Comparison of ENCODE assay signal across 15 cellular contexts in genomic region chr10:71076473-71077142, GRCh38.
DNase-seq lines count a peak whose midpoint lies in the region; ATAC-seq and TF ChIP-seq lines count a peak whose summit lies in the region.
"Had no signal": no experiment of that assay in that cellular context is flagged by ENCODE, and none has a peak within 500 bp of the region (broad histone marks: within the 10 kb centered on the region; RNA-seq: fewer than 3 reads in every experiment).

No MANE protein-coding gene starts in this region.

- H3K27me3 Mint-ChIP-seq in T-helper 17 cell: peaks cover 38% of the 10 kb centered on the region
- peaks cover 3 to 6% of the 10 kb centered on the region in 2 donors for H3K27me3 Mint-ChIP-seq in natural killer cell treated with Interleukin-12 subunit alpha and Interleukin-12 subunit beta and Interleukin-15 and Interleukin-18, amount 100 ng/mL, for 72 hours

- no peak overlapping the region for H2BK120ac ChIP-seq in trophoblast cell (ENCODE audit: insufficient read depth, low read length, poor library complexity)

- peak; percentile 22 for DNase-seq in DMS 273 (lab: John Stamatoyannopoulos, UW; ENCODE audit: unreplicated experiment)
- no peak for DNase-seq in DMS 273 treated with DMSO at 0.1 percent for 48 hours (lab: John Stamatoyannopoulos, UW)
- peak; percentile 50 for DNase-seq in NB4 (ENCODE audit: low read depth)
- no peak for DNase-seq in T-helper 17 cell
- DNase-seq in natural killer cell treated with Interleukin-12 subunit alpha and Interleukin-12 subunit beta and Interleukin-15 and Interleukin-18, amount 100 ng/mL, for 72 hours (ENCODE audit: low spot score): peak; percentile 12
- no peak for DNase-seq in OCI-M2 (lab: John Stamatoyannopoulos, UW; ENCODE audit: unreplicated experiment)
- no peak for DNase-seq in cerebellar cortex (ENCODE audit: low spot score)
- DNase-seq in trophoblast cell: no peak
- DNase-seq: activated CD4-positive, CD25-positive, alpha-beta regulatory T cell; NCI-H510A; SHP77 treated with DMSO at 0.1 percent for 48 hours had no signal

- no peak overlapping the region for H3K4ac ChIP-seq in trophoblast cell (ENCODE audit: low read depth, low read length)

- no peak overlapping the region for H4K8ac ChIP-seq in trophoblast cell (ENCODE audit: low read depth, low read length)

- no peaks in the 10 kb centered on the region for H3K79me2 ChIP-seq in trophoblast cell (ENCODE audit: control insufficient read depth, insufficient read depth, low read length, poor library complexity)

- H3K4me1 Mint-ChIP-seq in T-helper 17 cell: peaks cover 3% of the 10 kb centered on the region
- H3K4me1 Mint-ChIP-seq in natural killer cell treated with Interleukin-12 subunit alpha and Interleukin-12 subunit beta and Interleukin-15 and Interleukin-18, amount 100 ng/mL, for 72 hours (ENCODE audit: low read depth in 2 of 2): no peaks in the 10 kb centered on the region

- no peak overlapping the region for H3K18ac ChIP-seq in trophoblast cell (ENCODE audit: low read length)

- no peak overlapping the region for H3K4me3 Mint-ChIP-seq in T-helper 17 cell
- H3K4me3 Mint-ChIP-seq in natural killer cell treated with Interleukin-12 subunit alpha and Interleukin-12 subunit beta and Interleukin-15 and Interleukin-18, amount 100 ng/mL, for 72 hours: no peak overlapping the region

- no peak overlapping the region for H3K27ac ChIP-seq in trophoblast cell (ENCODE audit: low read depth, low read length)
- H3K27ac ChIP-seq: 22Rv1, breast epithelium, neutrophil had no signal

- peak overlapping the region; percentile 47 for H3K27ac Mint-ChIP-seq in T-helper 17 cell
- H3K27ac Mint-ChIP-seq in natural killer cell treated with Interleukin-12 subunit alpha and Interleukin-12 subunit beta and Interleukin-15 and Interleukin-18, amount 100 ng/mL, for 72 hours: no peak overlapping the region

- H3K4me3 ChIP-seq in NB4 (ENCODE audit: low read depth, low read length): no peak overlapping the region
- no peak overlapping the region for H3K4me3 ChIP-seq in trophoblast cell (ENCODE audit: low read depth, low read length)
- H3K4me3 ChIP-seq: breast epithelium, K562 had no signal

- no peak overlapping the region for H2BK12ac ChIP-seq in trophoblast cell (ENCODE audit: low read length)

- no peak overlapping the region for H3K23ac ChIP-seq in trophoblast cell (ENCODE audit: low read length)

- no peak for TF ChIP-seq POLR2A in NB4 (IDR thresholded peaks at IDR 0.05; ENCODE audit: extremely low read depth, insufficient read length)

- no peak overlapping the region for H3K9ac ChIP-seq in trophoblast cell (ENCODE audit: low read length)

- no peak overlapping the region for H4K12ac ChIP-seq in trophoblast cell (ENCODE audit: low read depth, low read length)

- no peaks in the 10 kb centered on the region for H3K4me1 ChIP-seq in trophoblast cell (ENCODE audit: control insufficient read depth in 1 of 2, insufficient read depth in 2 of 2, low read length in 2 of 2)

- no peaks in the 10 kb centered on the region for H3K36me3 ChIP-seq in trophoblast cell (ENCODE audit: control insufficient read depth in 1 of 2, insufficient read depth in 2 of 2, low read length in 2 of 2)
- H3K36me3 ChIP-seq: breast epithelium, neutrophil had no signal

- H3K9me3 Mint-ChIP-seq in natural killer cell treated with Interleukin-12 subunit alpha and Interleukin-12 subunit beta and Interleukin-15 and Interleukin-18, amount 100 ng/mL, for 72 hours: no peaks in the 10 kb centered on the region

- peaks cover 3% of the 10 kb centered on the region for H3K36me3 Mint-ChIP-seq in T-helper 17 cell (ENCODE audit: low read depth)
- H3K36me3 Mint-ChIP-seq in natural killer cell treated with Interleukin-12 subunit alpha and Interleukin-12 subunit beta and Interleukin-15 and Interleukin-18, amount 100 ng/mL, for 72 hours: no peaks in the 10 kb centered on the region

- no peak overlapping the region for H3K14ac ChIP-seq in trophoblast cell (ENCODE audit: low read length)

- H3K9me3 ChIP-seq in T-helper 17 cell (ENCODE audit: control insufficient read depth, low read length, poor library complexity, severe bottlenecking): no peaks in the 10 kb centered on the region
- H3K9me3 ChIP-seq in trophoblast cell (ENCODE audit: insufficient read depth, low read depth, low read length): peaks cover 1% of the 10 kb centered on the region
- H3K9me3 ChIP-seq: breast epithelium, neutrophil had no signal

- H2BK5ac ChIP-seq in trophoblast cell (ENCODE audit: low read depth, low read length, poor library complexity): no peak overlapping the region

- H2AK5ac ChIP-seq in trophoblast cell (ENCODE audit: low read length): no peak overlapping the region

- no peak overlapping the region for H4K91ac ChIP-seq in trophoblast cell (ENCODE audit: low read depth, low read length)

- WGBS in trophoblast cell (ENCODE audit: extremely low coverage, insufficient coverage, insufficient read length): no CpG with 5 or more reads among the region's 8 CpGs

- no peak overlapping the region for H3K4me2 ChIP-seq in trophoblast cell (ENCODE audit: low read length)

- H3K79me1 ChIP-seq in trophoblast cell (ENCODE audit: low read length): no peaks in the 10 kb centered on the region

- H2AFZ ChIP-seq in trophoblast cell (ENCODE audit: insufficient read depth, low read length, poor library complexity): no peak overlapping the region

- no peaks in the 10 kb centered on the region for H3K27me3 ChIP-seq in trophoblast cell (ENCODE audit: insufficient read depth, low read length)
- H3K27me3 ChIP-seq: breast epithelium, neutrophil had no signal

- no peak for TF ChIP-seq CTCF in NB4 (IDR thresholded peaks at IDR 0.05; ENCODE audit: low read depth, low read length)

- no peak for ATAC-seq in T-helper 17 cell
- no peak for ATAC-seq in natural killer cell treated with Interleukin-12 subunit alpha and Interleukin-12 subunit beta and Interleukin-15 and Interleukin-18, amount 100 ng/mL, for 72 hours
- ATAC-seq: K562 had no signal

Comparison
In these comparisons a context has a peak if more than half of its experiments do, and no peak if none do; other contexts are left out.
1. DNase-seq: peak in DMS 273 (single experiment), NB4 (single experiment) and natural killer cell treated with Interleukin-12 subunit alpha and Interleukin-12 subunit beta and Interleukin-15 and Interleukin-18, amount 100 ng/mL, for 72 hours (single experiment); none in DMS 273 treated with DMSO at 0.1 percent for 48 hours (single experiment), T-helper 17 cell (0 of 3), OCI-M2 (single experiment), cerebellar cortex (single experiment) and trophoblast cell (0 of 2).